In genomic region chr9:123128591-123128990, GRCh38 we compare ENCODE assay signal across 27 cellular contexts.
"Had no signal": no experiment of that assay in that cellular context is flagged by ENCODE, and none has a peak within 500 bp of the region (broad histone marks: within the 10 kb centered on the region; RNA-seq: fewer than 3 reads in every experiment).

No MANE protein-coding gene starts in this region.

- H3K27ac ChIP-seq: neutrophil, pancreas, prostate gland, right lobe of liver, sigmoid colon, stomach, thoracic aorta, thyroid gland, tibial nerve, uterus had no signal

- H3K4me3 ChIP-seq: pancreas, prostate gland, right lobe of liver, sigmoid colon, stomach, thoracic aorta, thyroid gland, tibial nerve, upper lobe of left lung, uterus had no signal

- H3K27me3 Mint-ChIP-seq: naive thymus-derived CD8-positive, alpha-beta T cell; natural killer cell treated with Interleukin-12 subunit alpha and Interleukin-12 subunit beta and Interleukin-15 and Interleukin-18, amount 100 ng/mL, for 72 hours; stimulated activated naive B cell treated with anti-CD40 and anti-IgM and Interleukin-4, amounts not matched to agents 10 μg/mL and 1 μg/mL and 100 μg/mL, for 72 hours; stimulated activated naive CD8-positive, alpha-beta T cell treated with anti-CD3 and anti-CD28 coated beads, Interleukin-15, Interleukin-2, amounts not matched to agents 100 ng/mL and 50 ng/mL, for 24 hours had no signal

- H3K36me3 Mint-ChIP-seq: natural killer cell treated with Interleukin-12 subunit alpha and Interleukin-12 subunit beta and Interleukin-15 and Interleukin-18, amount 100 ng/mL, for 72 hours had no signal

- H3K4me1 Mint-ChIP-seq: neural crest cell; stimulated activated effector memory CD8-positive, alpha-beta T cell treated with anti-CD3 and anti-CD28 coated beads, Interleukin-12 subunit alpha, Interleukin-12 subunit beta, amount 100 ng/mL, for 72 hours had no signal

- H3K4me3 Mint-ChIP-seq: naive thymus-derived CD8-positive, alpha-beta T cell; natural killer cell treated with Interleukin-12 subunit alpha and Interleukin-12 subunit beta and Interleukin-15 and Interleukin-18, amount 100 ng/mL, for 72 hours; nephron progenitor cell; neural crest cell; stimulated activated effector memory CD8-positive, alpha-beta T cell treated with anti-CD3 and anti-CD28 coated beads, Interleukin-12 subunit alpha, Interleukin-12 subunit beta, amount 100 ng/mL, for 72 hours; stimulated activated naive B cell treated with anti-CD40 and anti-IgM and Interleukin-4, amounts not matched to agents 10 μg/mL and 1 μg/mL and 100 μg/mL, for 72 hours; stimulated activated naive CD8-positive, alpha-beta T cell treated with anti-CD3 and anti-CD28 coated beads, Interleukin-15, Interleukin-2, amounts not matched to agents 100 ng/mL and 50 ng/mL, for 24 hours had no signal

- DNase-seq: naive thymus-derived CD8-positive, alpha-beta T cell; nephron progenitor cell; nucleus accumbens; pancreas; right cardiac atrium; right lobe of liver; sigmoid colon; small intestine; stimulated activated CD4-positive, alpha-beta T cell treated with anti-CD3 and anti-CD28 coated beads, Interleukin-15, amount 100 ng/mL, for 24 hours; stimulated activated CD4-positive, alpha-beta T cell treated with anti-CD3 and anti-CD28 coated beads, Interleukin-2, amount 100 ng/mL, for 24 hours; stimulated activated CD4-positive, alpha-beta T cell treated with anti-CD3 and anti-CD28 coated beads, Interleukin-2, amount 100 ng/mL, for 48 hours; stimulated activated CD4-positive, alpha-beta T cell treated with anti-CD3 and anti-CD28 coated beads, Interleukin-4, amount 100 ng/mL, for 24 hours; stimulated activated naive B cell treated with anti-CD40 and anti-IgM and Interleukin-4, amounts not matched to agents 10 μg/mL and 1 μg/mL and 100 μg/mL, for 72 hours; stimulated activated naive CD4-positive, alpha-beta T cell treated with Interleukin-2 at 50 U/mL for 16 hours; stomach; thyroid gland; trophoblast cell; upper lobe of left lung; uterus had no signal

- H3K9me3 Mint-ChIP-seq: naive thymus-derived CD8-positive, alpha-beta T cell; natural killer cell treated with Interleukin-12 subunit alpha and Interleukin-12 subunit beta and Interleukin-15 and Interleukin-18, amount 100 ng/mL, for 72 hours; nephron progenitor cell; neural crest cell; stimulated activated effector memory CD8-positive, alpha-beta T cell treated with anti-CD3 and anti-CD28 coated beads, Interleukin-12 subunit alpha, Interleukin-12 subunit beta, amount 100 ng/mL, for 72 hours; stimulated activated naive B cell treated with anti-CD40 and anti-IgM and Interleukin-4, amounts not matched to agents 10 μg/mL and 1 μg/mL and 100 μg/mL, for 72 hours; stimulated activated naive CD8-positive, alpha-beta T cell treated with anti-CD3 and anti-CD28 coated beads, Interleukin-15, Interleukin-2, amounts not matched to agents 100 ng/mL and 50 ng/mL, for 24 hours had no signal

- ATAC-seq: naive thymus-derived CD8-positive, alpha-beta T cell; natural killer cell treated with Interleukin-12 subunit alpha and Interleukin-12 subunit beta and Interleukin-15 and Interleukin-18, amount 100 ng/mL, for 72 hours; pancreas; right cardiac atrium; right lobe of liver; stimulated activated effector memory CD8-positive, alpha-beta T cell treated with anti-CD3 and anti-CD28 coated beads, Interleukin-12 subunit alpha, Interleukin-12 subunit beta, amount 100 ng/mL, for 72 hours had no signal

- H3K9me3 ChIP-seq: neutrophil, pancreas, prostate gland, right lobe of liver, sigmoid colon, stomach, thoracic aorta, thyroid gland, tibial nerve, upper lobe of left lung, uterus had no signal

- H3K27me3 ChIP-seq: neutrophil, pancreas, right lobe of liver, sigmoid colon, stomach, thyroid gland, tibial nerve, upper lobe of left lung, uterus had no signal

- H3K4me1 ChIP-seq: pancreas, prostate gland, sigmoid colon, stomach, thyroid gland, tibial nerve, uterus had no signal

- H3K36me3 ChIP-seq: prostate gland, right lobe of liver, thoracic aorta, uterus had no signal

- H3K27ac Mint-ChIP-seq: natural killer cell treated with Interleukin-12 subunit alpha and Interleukin-12 subunit beta and Interleukin-15 and Interleukin-18, amount 100 ng/mL, for 72 hours; nephron progenitor cell; stimulated activated effector memory CD8-positive, alpha-beta T cell treated with anti-CD3 and anti-CD28 coated beads, Interleukin-12 subunit alpha, Interleukin-12 subunit beta, amount 100 ng/mL, for 72 hours; stimulated activated naive CD8-positive, alpha-beta T cell treated with anti-CD3 and anti-CD28 coated beads, Interleukin-15, Interleukin-2, amounts not matched to agents 100 ng/mL and 50 ng/mL, for 24 hours had no signal
